In genomic region chr3:30245805-30246622, GRCh38 we compare ENCODE assay signal across 26 cellular contexts.
DNase-seq lines count a peak whose midpoint lies in the region; ATAC-seq and TF ChIP-seq lines count a peak whose summit lies in the region.
"Had no signal": no experiment of that assay in that cellular context is flagged by ENCODE, and none has a peak within 500 bp of the region (broad histone marks: within the 10 kb centered on the region; RNA-seq: fewer than 3 reads in every experiment).

No MANE protein-coding gene starts in this region.

- ATAC-seq in HCT116: no peak
- peak; percentile 87 for ATAC-seq in WTC11
- no peak for ATAC-seq in CD4-positive, alpha-beta T cell (ENCODE audit: poor library complexity)
- no peak for ATAC-seq in gastrocnemius medialis
- no peak for ATAC-seq in GM18502 (IDR thresholded peaks at IDR 0.05; ENCODE audit: poor library complexity, unreplicated experiment)
- ATAC-seq: body of pancreas; gastroesophageal sphincter; left colon; naive thymus-derived CD4-positive, alpha-beta T cell; pancreas had no signal

- H3K4me3 ChIP-seq in BE2C (ENCODE audit: low read depth, low read length): no peak overlapping the region
- H3K4me3 ChIP-seq in HCT116 (replicated peaks in 1 of 2; ENCODE audit: low read depth in 1 of 2, low read length in 2 of 2): no peak overlapping the region
- no peak overlapping the region for H3K4me3 ChIP-seq in mesenchymal stem cell (ENCODE audit: insufficient read depth in 1 of 2, low read depth in 1 of 2, low read length in 2 of 2)
- no peak overlapping the region for H3K4me3 ChIP-seq in gastrocnemius medialis
- H3K4me3 ChIP-seq: body of pancreas, esophagus squamous epithelium, gastroesophageal sphincter, HAP-1, pancreas, SK-N-MC had no signal

- H2AK5ac ChIP-seq in mesenchymal stem cell (ENCODE audit: low read length, severe bottlenecking): no peak overlapping the region

- H3K4me1 Mint-ChIP-seq in WTC11: peaks cover 32% of the 10 kb centered on the region
- H3K4me1 Mint-ChIP-seq in CD4-positive, alpha-beta T cell (ENCODE audit: low read depth): peaks cover 5% of the 10 kb centered on the region

- no peak overlapping the region for H4K8ac ChIP-seq in mesenchymal stem cell (ENCODE audit: low read length)

- RAD21 ChIA-PET in HCT116 (lab: Charles Lee; ENCODE audit: low non-redundant PET in 1 of 2, low total read pairs in 2 of 2, uncharacterized antibody in 2 of 2, unreplicated experiment in 2 of 2): no interaction called here

- H2BK15ac ChIP-seq in mesenchymal stem cell (ENCODE audit: low read depth, poor library complexity, severe bottlenecking): no peak overlapping the region

- H3K9me3 ChIP-seq in BE2C: no peaks in the 10 kb centered on the region
- H3K9me3 ChIP-seq in HCT116 (ENCODE audit: control insufficient read depth in 1 of 2, insufficient read depth in 1 of 2, low read depth in 1 of 2, low read length in 2 of 2): no peaks in the 10 kb centered on the region
- no peaks in the 10 kb centered on the region for H3K9me3 ChIP-seq in mesenchymal stem cell (ENCODE audit: control insufficient read depth, low read length)
- no peaks in the 10 kb centered on the region for H3K9me3 ChIP-seq in CD4-positive, alpha-beta T cell (ENCODE audit: control insufficient read depth, low read length)
- no peaks in the 10 kb centered on the region for H3K9me3 ChIP-seq in gastrocnemius medialis
- H3K9me3 ChIP-seq: body of pancreas, esophagus squamous epithelium, gastroesophageal sphincter, HAP-1, pancreas had no signal

- H3K18ac ChIP-seq in mesenchymal stem cell (ENCODE audit: low read depth in 1 of 2, low read length in 2 of 2): no peak overlapping the region

- peak overlapping the region; percentile 57 for H2BK120ac ChIP-seq in mesenchymal stem cell (ENCODE audit: low read depth, low read length)

- H3K4me2 ChIP-seq in HCT116 (ENCODE audit: low read length) (no peak overlapping the region), mesenchymal stem cell (ENCODE audit: low read length, poor library complexity, severe bottlenecking) (no peak overlapping the region)

- H3K9ac ChIP-seq in HCT116 (ENCODE audit: low read length): no peak overlapping the region
- no peak overlapping the region for H3K9ac ChIP-seq in mesenchymal stem cell (ENCODE audit: low read length)

- intact Hi-C loops in HCT116 (cut with micrococcal nuclease): no loop called here
- intact Hi-C loops in CD4-positive, alpha-beta T cell (cut with DNase I, micrococcal nuclease): no loop called here
- intact Hi-C loops in gastrocnemius medialis (cut with DNase I; ENCODE audit: low total_unique reads): no loop called here

- no peak overlapping the region for H3K4ac ChIP-seq in mesenchymal stem cell (ENCODE audit: low read depth in 1 of 2, low read length in 2 of 2)

- H3K14ac ChIP-seq in mesenchymal stem cell (ENCODE audit: low read length in 2 of 2): no peak overlapping the region

- 76% methylated on average over 9 of the region's 9 CpGs for WGBS in mesenchymal stem cell

- H3K27me3 Mint-ChIP-seq in WTC11 (ENCODE audit: low read depth): no peaks in the 10 kb centered on the region
- peaks cover 13% of the 10 kb centered on the region for H3K27me3 Mint-ChIP-seq in CD4-positive, alpha-beta T cell

- no peak overlapping the region for H3K23ac ChIP-seq in mesenchymal stem cell (ENCODE audit: low read length in 2 of 2)

- peak overlapping the region in 1 of 2 experiments; percentile 48 for H2BK12ac ChIP-seq in mesenchymal stem cell (ENCODE audit: low read length in 2 of 2)

- H3K79me1 ChIP-seq in mesenchymal stem cell (replicated peaks; ENCODE audit: low read length, poor library complexity, severe bottlenecking): no peaks in the 10 kb centered on the region

- no peak overlapping the region for H2BK5ac ChIP-seq in mesenchymal stem cell (ENCODE audit: low read depth, low read length, poor library complexity, severe bottlenecking)

- DNase-seq in BE2C: peak; percentile 12
- no peak for DNase-seq in HCT116 (ENCODE audit: low read depth, low spot score)
- peak; percentile 19 for DNase-seq in WTC11 (ENCODE audit: low spot score)
- no peak for DNase-seq in mesenchymal stem cell
- no peak for DNase-seq in CD4-positive, alpha-beta T cell
- no peak for DNase-seq in gastrocnemius medialis
- DNase-seq: activated CD4-positive, alpha-beta T cell treated with anti-CD3 and anti-CD28 coated beads, Interleukin-2, amount 50 U/mL, for 48 hours; activated effector memory CD4-positive, alpha-beta T cell treated with anti-CD3 and anti-CD28 coated beads, Interleukin-2, amount 50 U/mL, for 16 hours; body of pancreas; DMS 273 treated with DMSO at 0.1 percent for 48 hours; effector memory CD4-positive, alpha-beta T cell; esophagus squamous epithelium; GDM1; Karpas-422; left colon; naive thymus-derived CD4-positive, alpha-beta T cell; NCI-H2029 treated with DMSO at 0.1 percent for 48 hours; NCI-H510A; pancreas; substantia nigra had no signal

- no peak overlapping the region for H3K4me3 Mint-ChIP-seq in WTC11
- H3K4me3 Mint-ChIP-seq in CD4-positive, alpha-beta T cell: no peak overlapping the region
- H3K4me3 Mint-ChIP-seq: naive thymus-derived CD4-positive, alpha-beta T cell; T-helper 2 cell treated with Interferon-gamma antibody and Interleukin-4, amounts not matched to agents 5 μg/mL and 100 μg/mL, for 36 hours had no signal

- CTCF ChIA-PET in HCT116 (lab: Charles Lee) (no interaction called here), WTC11 (lab: Charles Lee) (interaction anchor here (0.6 to 1.4 kb wide), 2 partner anchors 47 to 367 kb away, joined by 4 read pairs; no protein-coding TSS in a partner anchor)
- CTCF ChIA-PET in CD4-positive, alpha-beta T cell (lab: Charles Lee): interaction anchor here (0.8 kb wide), 1 partner anchor 16 kb away, joined by 3 read pairs; no protein-coding TSS in a partner anchor

- H3K9me2 ChIP-seq in HCT116 (ENCODE audit: insufficient read depth): no peaks in the 10 kb centered on the region; the same call in 1 of the 2 replicates

- no peaks in the 10 kb centered on the region for H3K27me3 ChIP-seq in BE2C
- H3K27me3 ChIP-seq in HCT116 (ENCODE audit: insufficient read depth, low read length): no peaks in the 10 kb centered on the region
- no peaks in the 10 kb centered on the region for H3K27me3 ChIP-seq in mesenchymal stem cell (ENCODE audit: control insufficient read depth in 1 of 2, insufficient read depth in 1 of 2, low read length in 2 of 2)
- H3K27me3 ChIP-seq in CD4-positive, alpha-beta T cell (ENCODE audit: control insufficient read depth, insufficient read depth, low read length): peaks cover 3% of the 10 kb centered on the region
- no peaks in the 10 kb centered on the region for H3K27me3 ChIP-seq in gastrocnemius medialis
- H3K27me3 ChIP-seq: body of pancreas, esophagus squamous epithelium, gastroesophageal sphincter, pancreas had no signal

- no peak for TF ChIP-seq CTCF in BE2C (IDR thresholded peaks at IDR 0.05; ENCODE audit: low read depth, low read length)
- no peak for TF ChIP-seq CTCF in HCT116 (IDR thresholded peaks at IDR 0.05 in 2 of 3, conservative IDR thresholded peaks at IDR 0.05 in 1 of 3; ENCODE audit: borderline replicate concordance in 1 of 3, insufficient read depth in 1 of 3, low read depth in 2 of 3, low read length in 2 of 3)
- no peak for TF ChIP-seq CTCF in WTC11 (IDR thresholded peaks at IDR 0.05)
- no peak for TF ChIP-seq CTCF in CD4-positive, alpha-beta T cell (IDR thresholded peaks at IDR 0.05)
- TF ChIP-seq CTCF in gastrocnemius medialis (IDR thresholded peaks at IDR 0.05 in 4 of 5, conservative IDR thresholded peaks at IDR 0.05 in 1 of 5): no peak

- TF ChIP-seq POLR2A in HCT116 (IDR thresholded peaks at IDR 0.05; ENCODE audit: borderline replicate concordance, extremely low read depth, insufficient read depth, insufficient read length) (no peak), gastrocnemius medialis (IDR thresholded peaks at IDR 0.05) (no peak)

- no peak for TF ChIP-seq RAD21 in HCT116 (IDR thresholded peaks at IDR 0.05; ENCODE audit: low read depth)

- H3K4me1 ChIP-seq in BE2C: no peaks in the 10 kb centered on the region
- no peaks in the 10 kb centered on the region for H3K4me1 ChIP-seq in HCT116 (ENCODE audit: control insufficient read depth in 1 of 2, insufficient read depth in 2 of 2, low read length in 2 of 2)
- no peaks in the 10 kb centered on the region for H3K4me1 ChIP-seq in mesenchymal stem cell (ENCODE audit: control insufficient read depth, insufficient read depth, low read depth, low read length)
- H3K4me1 ChIP-seq in gastrocnemius medialis: no peaks in the 10 kb centered on the region
- H3K4me1 ChIP-seq: body of pancreas, esophagus squamous epithelium, gastroesophageal sphincter, HAP-1, pancreas had no signal

- no peaks in the 10 kb centered on the region for H3K36me3 ChIP-seq in BE2C
- no peaks in the 10 kb centered on the region for H3K36me3 ChIP-seq in HCT116 (ENCODE audit: control insufficient read depth in 1 of 2, insufficient read depth in 2 of 2, low read length in 2 of 2)
- H3K36me3 ChIP-seq in mesenchymal stem cell (ENCODE audit: control insufficient read depth in 1 of 2, insufficient read depth in 2 of 2, low read depth in 1 of 2, low read length in 2 of 2): no peaks in the 10 kb centered on the region
- H3K36me3 ChIP-seq in gastrocnemius medialis: no peaks in the 10 kb centered on the region
- H3K36me3 ChIP-seq: esophagus squamous epithelium, gastroesophageal sphincter, HAP-1, pancreas had no signal

- H3K27ac Mint-ChIP-seq in WTC11: peak overlapping the region; percentile 83
- no peak overlapping the region for H3K27ac Mint-ChIP-seq in CD4-positive, alpha-beta T cell
- H3K27ac Mint-ChIP-seq: T-helper 2 cell treated with Interferon-gamma antibody and Interleukin-4, amounts not matched to agents 5 μg/mL and 100 μg/mL, for 36 hours had no signal

- H2AFZ ChIP-seq in HCT116 (ENCODE audit: low read depth, low read length, poor library complexity, severe bottlenecking) (peak overlapping the region; percentile 32), mesenchymal stem cell (ENCODE audit: low read depth, low read length) (no peak overlapping the region)

- H4K91ac ChIP-seq in mesenchymal stem cell (ENCODE audit: low read length): no peak overlapping the region

- POLR2A ChIA-PET in HCT116 (lab: Charles Lee): no interaction called here
- POLR2A ChIA-PET in WTC11 (lab: Charles Lee): no interaction called here
- POLR2A ChIA-PET in CD4-positive, alpha-beta T cell (lab: Charles Lee): no interaction called here

- no peaks in the 10 kb centered on the region for H3K79me2 ChIP-seq in HCT116 (ENCODE audit: insufficient read depth, low read length)

- H3K27ac ChIP-seq in HCT116 (ENCODE audit: low read depth, low read length) (no peak overlapping the region), mesenchymal stem cell (ENCODE audit: low read length, poor library complexity, severe bottlenecking) (no peak overlapping the region), gastrocnemius medialis (no peak overlapping the region)
- no peak overlapping the region for H3K27ac ChIP-seq in CD4-positive, alpha-beta T cell (ENCODE audit: low read depth, low read length)
- H3K27ac ChIP-seq: body of pancreas, esophagus squamous epithelium, gastroesophageal sphincter, pancreas, SK-N-MC, VCaP had no signal

- H4K20me1 ChIP-seq in HCT116 (ENCODE audit: insufficient read depth): no peaks in the 10 kb centered on the region

- in situ Hi-C loops in gastrocnemius medialis (cut with MboI; ENCODE audit: low sequenced_read_pairs in 4 of 4): no loop called here

- no TSS peak for BruUV-seq in HCT116 (replicated peaks; lab: Mats Ljungman, UMichigan)

- no peaks in the 10 kb centered on the region for H3K9me3 Mint-ChIP-seq in WTC11
- H3K9me3 Mint-ChIP-seq in CD4-positive, alpha-beta T cell: peaks cover 2% of the 10 kb centered on the region
- H3K9me3 Mint-ChIP-seq: T-helper 2 cell treated with Interferon-gamma antibody and Interleukin-4, amounts not matched to agents 5 μg/mL and 100 μg/mL, for 36 hours had no signal

- H3K36me3 Mint-ChIP-seq in WTC11: 0 out of 2 replicates have a peak, but pooled peaks cover 3% of the 10 kb centered on the region
- H3K36me3 Mint-ChIP-seq in CD4-positive, alpha-beta T cell (ENCODE audit: low read depth): no peaks in the 10 kb centered on the region

Comparison
In these comparisons a context has a peak if more than half of its experiments do, and no peak if none do; other contexts are left out.
1. DNase-seq: peak in BE2C (single experiment) and WTC11 (single experiment); none in HCT116 (single experiment), mesenchymal stem cell (single experiment), CD4-positive, alpha-beta T cell (0 of 10) and gastrocnemius medialis (0 of 2).